8 cellular contexts compared by ENCODE assay signal in the genomic region with DNA sequence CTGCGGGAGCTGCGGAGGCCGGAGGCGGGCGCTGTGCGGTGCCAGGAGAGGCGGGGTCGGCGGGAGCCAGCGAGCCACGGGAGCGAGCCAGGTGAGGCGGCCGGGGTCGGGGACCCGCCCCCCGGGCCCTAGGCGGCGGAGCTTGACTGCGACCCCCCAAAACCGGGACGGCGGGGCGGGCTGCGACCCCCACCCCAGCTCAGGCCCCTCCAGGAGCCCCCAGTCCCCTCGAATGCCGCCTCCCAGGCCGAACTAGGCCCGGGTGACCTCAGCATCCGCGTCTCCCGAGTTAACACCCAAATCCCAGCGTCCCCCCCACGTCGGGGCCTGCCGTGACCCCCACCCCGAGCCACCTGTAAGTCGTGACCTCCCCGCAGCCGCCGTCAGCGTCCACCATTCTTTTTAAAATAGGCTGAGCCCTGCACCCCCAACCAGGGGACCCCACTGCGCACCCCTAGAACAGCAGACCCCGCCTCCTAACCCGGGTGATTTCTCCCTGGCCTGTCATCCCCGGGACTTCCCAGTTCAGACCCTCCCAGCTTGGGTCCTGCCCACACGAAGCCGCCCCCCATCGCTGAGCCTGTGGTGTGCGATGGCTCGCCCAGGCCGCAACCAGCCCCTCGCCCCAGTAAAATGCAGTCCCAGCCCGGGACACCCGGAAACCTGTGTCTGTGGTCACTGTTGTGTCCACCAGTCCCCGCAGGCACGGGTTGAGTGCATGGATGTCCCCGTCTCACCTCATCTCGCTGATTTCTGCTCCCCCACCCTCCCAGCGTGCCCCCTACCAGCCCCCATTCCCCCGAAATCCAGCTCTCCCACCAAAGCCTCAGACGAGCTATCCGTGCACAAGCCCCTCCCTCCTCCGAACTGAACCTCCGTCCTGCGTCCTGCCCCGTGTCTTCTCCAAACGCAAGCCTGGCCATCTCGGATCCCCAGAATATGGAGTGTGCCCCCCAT. TPM values are rescaled to one million over a fixed set of nuclear protein-coding genes. Genes with fewer than 3 reads are reported as not detected.
A peak's percentile ranks its signal among the peaks of the same experiment; 100 is the strongest.
DNase-seq lines count a peak whose midpoint lies in the region; ATAC-seq and TF ChIP-seq lines count a peak whose summit lies in the region.

No MANE protein-coding gene starts in this region.

- peak; percentile 40 for ATAC-seq in HG02970 (IDR thresholded peaks at IDR 0.05; ENCODE audit: low FRiP score, unreplicated experiment)
- ATAC-seq in effector memory CD8-positive, alpha-beta T cell (replicated peaks) = peak; percentile 17
- ATAC-seq in HG03159 (IDR thresholded peaks at IDR 0.05; ENCODE audit: unreplicated experiment) = no peak

- H3K36me3 ChIP-seq in mucosa of rectum (ENCODE audit: control insufficient read depth in 2 of 2, insufficient read depth in 2 of 2, low read length in 2 of 2) = peaks cover 0 to 9% of the 10 kb centered on the region in 2 donors

- H3K4me1 ChIP-seq in mucosa of rectum (ENCODE audit: control insufficient read depth in 2 of 2, insufficient read depth in 2 of 2, low read length in 2 of 2) = peaks cover 7 to 11% of the 10 kb centered on the region in 2 donors

- no peaks in the 10 kb centered on the region for H3K9me3 Mint-ChIP-seq in effector memory CD8-positive, alpha-beta T cell
- no peaks in the 10 kb centered on the region for H3K9me3 Mint-ChIP-seq in type B pancreatic cell

- H3K9ac ChIP-seq in mucosa of rectum (ENCODE audit: low read depth in 1 of 2, low read length in 2 of 2) = peak overlapping the region; percentile 81 to 88

- H3K27me3 ChIP-seq in mucosa of rectum (ENCODE audit: control insufficient read depth in 2 of 2, insufficient read depth in 2 of 2, low read length in 2 of 2) = no peaks in the 10 kb centered on the region

- peak overlapping the region; percentile 94 to 95 for H3K4me3 Mint-ChIP-seq in effector memory CD8-positive, alpha-beta T cell
- H3K4me3 Mint-ChIP-seq in type B pancreatic cell = peak overlapping the region; percentile 95

- peaks cover 43 to 46% of the 10 kb centered on the region in 2 donors for H3K4me1 Mint-ChIP-seq in effector memory CD8-positive, alpha-beta T cell (ENCODE audit: low read depth in 2 of 2)
- H3K4me1 Mint-ChIP-seq in type B pancreatic cell (ENCODE audit: unreplicated experiment) = peaks cover 18% of the 10 kb centered on the region

- H3K36me3 Mint-ChIP-seq in effector memory CD8-positive, alpha-beta T cell (ENCODE audit: insufficient read depth) = peaks cover 45% of the 10 kb centered on the region
- H3K36me3 Mint-ChIP-seq in type B pancreatic cell = peaks cover 3% of the 10 kb centered on the region

- H3K4me3 ChIP-seq in mucosa of rectum (ENCODE audit: low read length in 2 of 2) = peak overlapping the region; percentile 81 to 83

- in situ Hi-C loops in GM13977 (cut with MboI; ENCODE audit: low pct_unique_long_range_greater_than_20kb, low sequenced_read_pairs, unreplicated experiment) = no loop called here

- peak overlapping the region; percentile 74 for H3K27ac ChIP-seq in mucosa of rectum (ENCODE audit: low read depth in 2 of 2, low read length in 2 of 2)

- peak overlapping the region; percentile 99 for H3K27ac Mint-ChIP-seq in effector memory CD8-positive, alpha-beta T cell
- H3K27ac Mint-ChIP-seq in type B pancreatic cell = peak overlapping the region; percentile 93

- DNase-seq in GM13977 (ENCODE audit: low spot score) = peak; percentile 72
- peak; percentile 29 for DNase-seq in UCSD-AML1 (lab: John Stamatoyannopoulos, UW; ENCODE audit: unreplicated experiment)
- peak; percentile 25 to 42 (median 39) for DNase-seq in effector memory CD8-positive, alpha-beta T cell
- DNase-seq in type B pancreatic cell (ENCODE audit: extremely low spot score, unreplicated experiment) = no peak
- DNase-seq in HCEC 1CT = no peak

- no peaks in the 10 kb centered on the region for H3K27me3 Mint-ChIP-seq in effector memory CD8-positive, alpha-beta T cell
- no peaks in the 10 kb centered on the region for H3K27me3 Mint-ChIP-seq in type B pancreatic cell

- H3K9me3 ChIP-seq in mucosa of rectum (ENCODE audit: control insufficient read depth in 2 of 2, low read length in 2 of 2) = no peaks in the 10 kb centered on the region

- TF ChIP-seq CTCF in GM13977 (IDR thresholded peaks at IDR 0.05; ENCODE audit: extremely low read depth, insufficient read depth, missing control alignments) (no peak), type B pancreatic cell (conservative IDR thresholded peaks at IDR 0.05) (no peak)

RNA-seq across cellular contexts. Expression of gene FZR1, which starts 0.6 kb away (rescaled TPM):
- 59.4 and 63.2 TPM in 2 replicates for total RNA-seq in type B pancreatic cell (ENCODE audit: low replicate concordance)

RNA-seq across cellular contexts. Expression of gene DOHH, which starts 6.2 kb away (rescaled TPM):
- 10.5 and 10.8 TPM in 2 replicates for total RNA-seq in type B pancreatic cell (ENCODE audit: low replicate concordance)

RNA-seq across cellular contexts. Expression of gene SMIM44, which starts 23.4 kb away (rescaled TPM):
- total RNA-seq in type B pancreatic cell (ENCODE audit: low replicate concordance) = not detected in 2 replicates

RNA-seq across cellular contexts. Expression of gene SMIM24, which starts 26.3 kb away (rescaled TPM):
- 7.0 and 21.9 TPM in 2 replicates for total RNA-seq in type B pancreatic cell (ENCODE audit: low replicate concordance)

RNA-seq across cellular contexts. Expression of gene TEKTIP1, which starts 32.3 kb away (rescaled TPM):
- 1.3 and 3.4 TPM in 2 replicates for total RNA-seq in type B pancreatic cell (ENCODE audit: low replicate concordance)

Comparison
In these comparisons a context has a peak if more than half of its experiments do, and no peak if none do; other contexts are left out.
1. DNase-seq: peak in GM13977 (single experiment), UCSD-AML1 (single experiment) and effector memory CD8-positive, alpha-beta T cell (3 of 3); none in type B pancreatic cell (single experiment) and HCEC 1CT (single experiment).